Comparison of ENCODE assay signal across 25 cellular contexts in the genomic region with DNA sequence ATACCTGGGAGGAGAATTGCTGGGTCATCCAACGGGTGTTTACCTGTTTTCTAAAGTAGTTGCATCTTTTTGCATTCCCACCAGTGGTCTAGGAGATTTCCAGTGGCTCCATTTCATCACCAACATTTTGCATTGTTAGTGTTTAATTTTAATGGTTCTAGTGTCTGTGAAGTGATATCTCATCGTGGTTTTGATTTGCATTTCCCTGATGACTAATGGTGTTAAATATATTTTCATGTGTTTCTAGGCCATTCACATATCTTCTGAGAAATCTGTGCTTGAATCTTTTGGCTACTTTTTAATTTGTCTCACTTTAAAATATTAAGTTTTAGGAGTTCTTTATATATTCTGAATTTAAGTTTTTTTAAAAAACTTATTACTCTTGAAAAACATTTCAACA.
"Had no signal": no experiment of that assay in that cellular context is flagged by ENCODE, and none has a peak within 500 bp of the region (broad histone marks: within the 10 kb centered on the region; RNA-seq: fewer than 3 reads in every experiment).

No MANE protein-coding gene starts in this region.

- H3K79me2 ChIP-seq: parathyroid adenoma had no signal

- H3K4me3 ChIP-seq: neural progenitor cell, ovary, psoas muscle, right lobe of liver, sigmoid colon, stomach, thoracic aorta, thyroid gland, tibial nerve, upper lobe of left lung, vagina had no signal

- H3K36me3 ChIP-seq: neural progenitor cell, ovary, right lobe of liver, sigmoid colon, stomach, thoracic aorta, thyroid gland, tibial nerve, upper lobe of left lung, vagina had no signal

- H2AFZ ChIP-seq: neural progenitor cell, parathyroid adenoma had no signal

- FAIRE-seq: small intestine, urothelium cell line had no signal

- H3K4me2 ChIP-seq: neural progenitor cell had no signal

- H3K9ac ChIP-seq: neural progenitor cell, parathyroid adenoma had no signal

- ATAC-seq: psoas muscle; right cardiac atrium; right lobe of liver; stimulated activated effector memory CD8-positive, alpha-beta T cell treated with anti-CD3 and anti-CD28 coated beads, Interleukin-12 subunit alpha, Interleukin-12 subunit beta, amount 100 ng/mL, for 72 hours; stimulated activated naive B cell treated with anti-CD40 and anti-IgM and Interleukin-4, amounts not matched to agents 10 μg/mL and 1 μg/mL and 100 μg/mL, for 72 hours had no signal

- H3K27me3 ChIP-seq: neural progenitor cell, ovary, right lobe of liver, sigmoid colon, stomach, thyroid gland, tibial nerve, upper lobe of left lung, vagina had no signal

- H3K4me1 ChIP-seq: neural progenitor cell, parathyroid adenoma, psoas muscle, right lobe of liver, sigmoid colon, stomach, thyroid gland, tibial nerve, upper lobe of left lung, vagina had no signal

- H3K9me3 ChIP-seq: ovary, psoas muscle, right lobe of liver, sigmoid colon, thoracic aorta, thyroid gland, upper lobe of left lung, vagina had no signal

- DNase-seq: occipital lobe; ovary; posterior cingulate gyrus; psoas muscle; right cardiac atrium; right lobe of liver; sigmoid colon; small intestine; stimulated activated CD4-positive, alpha-beta T cell treated with anti-CD3 and anti-CD28 coated beads, Interleukin-15, amount 100 ng/mL, for 24 hours; stimulated activated CD4-positive, alpha-beta T cell treated with anti-CD3 and anti-CD28 coated beads, Interleukin-2, amount 100 ng/mL, for 24 hours; stimulated activated CD4-positive, alpha-beta T cell treated with anti-CD3 and anti-CD28 coated beads, Interleukin-2, amount 100 ng/mL, for 48 hours; stimulated activated CD4-positive, alpha-beta T cell treated with anti-CD3 and anti-CD28 coated beads, Interleukin-4, amount 100 ng/mL, for 24 hours; stimulated activated naive B cell treated with anti-CD40 and anti-IgM and Interleukin-4, amounts not matched to agents 10 μg/mL and 1 μg/mL and 100 μg/mL, for 72 hours; stimulated activated naive CD4-positive, alpha-beta T cell treated with Interleukin-2 at 50 U/mL for 16 hours; stomach; thyroid gland; trophoblast cell; upper lobe of left lung had no signal

- H3K27ac ChIP-seq: neural progenitor cell, ovary, parathyroid adenoma, psoas muscle, right lobe of liver, sigmoid colon, stomach, thoracic aorta, thyroid gland, tibial nerve, upper lobe of left lung, vagina had no signal
